ENCODE assay signal across 8 cellular contexts in the genomic region with DNA sequence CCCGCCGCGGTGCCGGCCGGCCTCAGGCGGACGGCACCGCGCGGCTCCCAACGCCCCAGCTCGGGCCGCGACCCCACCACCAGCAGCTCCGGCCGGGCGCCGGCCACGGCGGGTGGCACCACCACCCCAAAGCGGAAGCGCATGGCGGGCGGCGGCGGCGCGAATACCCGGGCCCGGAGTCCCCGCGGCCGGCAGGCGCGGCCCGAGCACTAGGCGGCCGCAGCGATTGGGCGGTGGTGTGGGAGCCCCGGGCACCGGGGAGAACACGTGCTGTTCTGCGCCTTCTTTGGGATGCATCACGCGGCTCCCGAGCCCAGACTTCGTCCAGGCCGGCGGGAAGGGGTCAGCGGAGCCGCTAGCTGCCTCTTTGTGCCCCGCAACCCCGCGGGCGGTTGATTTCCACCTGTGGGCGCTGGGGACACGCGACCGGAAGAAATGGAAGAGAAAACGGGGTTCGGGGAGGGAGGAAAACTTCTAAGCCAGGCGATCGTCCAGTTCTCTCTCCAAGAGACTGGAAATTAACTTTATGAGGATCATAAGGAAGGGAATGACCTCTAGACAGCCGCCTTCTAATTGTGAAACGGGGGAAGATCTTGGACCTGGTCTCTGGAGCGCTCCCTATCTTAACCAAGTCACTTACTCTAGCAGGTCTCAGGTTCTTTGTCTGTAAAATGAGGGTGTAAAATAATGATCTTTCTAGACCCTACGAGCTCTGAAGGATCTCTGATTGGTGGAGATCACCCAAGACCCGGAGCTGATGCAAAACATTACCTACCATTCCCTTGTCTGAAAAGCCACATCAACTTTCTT. TPM values are rescaled to one million over a fixed set of nuclear protein-coding genes. Genes with fewer than 3 reads are reported as not detected.
DNase-seq lines count a peak whose midpoint lies in the region; ATAC-seq and TF ChIP-seq lines count a peak whose summit lies in the region.

EPM2A (minus strand) TSS at position 165 of the 810 bp plus-strand sequence; CDS start at position 143, 22 bp downstream.

- peak within 1 kb of the TSS; percentile 73 for H3K4me3 ChIP-seq in AG04449 (ENCODE audit: low read depth, low read length)

- no peak for DNase-seq in AG04449 (ENCODE audit: low read depth, low spot score)
- peak; percentile 41 for DNase-seq in NCI-H2196 treated with DMSO at 0.1 percent for 48 hours (lab: John Stamatoyannopoulos, UW; ENCODE audit: unreplicated experiment)
- DNase-seq in cerebellum (ENCODE audit: low spot score) = peak; percentile 67
- peak; percentile 82 for DNase-seq in kidney tubule cell (ENCODE audit: low spot score)
- peak; percentile 34 to 58 for DNase-seq in stimulated activated CD4-positive, alpha-beta T cell treated with anti-CD3 and anti-CD28 coated beads, Interleukin-1b, Interleukin-23, amount 100 ng/mL, for 4 hours (ENCODE audit: low read depth in 2 of 2)

- peak; percentile 90 for ATAC-seq in HG03060 (IDR thresholded peaks at IDR 0.05; ENCODE audit: low read depth, unreplicated experiment)
- ATAC-seq in activated CD4-positive, CD25-positive, alpha-beta regulatory T cell treated with anti-CD3 and anti-CD28 coated beads, Interleukin-2, amount 50 U/mL, for 24 hours = peak; percentile 67 to 72

- POLR2A ChIA-PET in AG04449 (lab: Yijun Ruan, JAX) = interaction anchor here (0.6 to 2.2 kb wide), 4 partner anchors 47 to 1095 kb away, joined by 4 to 16 read pairs (median 6); partner anchors contain the start of gene FBXO30

- TF ChIP-seq POLR2A in GM18526 (IDR thresholded peaks at IDR 0.05; ENCODE audit: extremely low read depth, insufficient read length) = peak; percentile 69

- CTCF ChIA-PET in AG04449 (lab: Yijun Ruan, JAX) = interaction anchor here (0.9 to 1.4 kb wide), 6 partner anchors 14 to 159 kb away, joined by 3 to 6 read pairs (median 4); no protein-coding TSS in a partner anchor

- TF ChIP-seq CTCF in AG04449 (IDR thresholded peaks at IDR 0.05; ENCODE audit: insufficient read depth, low read length, missing control alignments) = no peak

RNA-seq across cellular contexts. Expression of gene EPM2A, which starts in this region (rescaled TPM):
- 20.0 TPM for total RNA-seq in cerebellum
